ENCODE assay signal across 8 cellular contexts in genomic region chr17:17692353-17693252, GRCh38. TPM values are rescaled to one million over a fixed set of nuclear protein-coding genes. Genes with fewer than 3 reads are reported as not detected.
DNase-seq lines count a peak whose midpoint lies in the region; ATAC-seq and TF ChIP-seq lines count a peak whose summit lies in the region.

No MANE protein-coding gene starts in this region.

- peak overlapping the region; percentile 87 for H3K4me2 ChIP-seq in DOHH2 (ENCODE audit: low read length)

- no peaks in the 10 kb centered on the region for H3K27me3 Mint-ChIP-seq in osteocyte (ENCODE audit: unreplicated experiment)

- peak overlapping the region; percentile 99 for H3K27ac Mint-ChIP-seq in osteocyte (ENCODE audit: unreplicated experiment)

- H3K36me3 ChIP-seq in DOHH2 (ENCODE audit: control insufficient read depth, low read length) (0 out of 2 replicates have a peak, but pooled peaks cover 4% of the 10 kb centered on the region), NT2/D1 (ENCODE audit: insufficient read depth, insufficient read length, low read length) (no peaks in the 10 kb centered on the region)
- H3K36me3 ChIP-seq in effector memory CD4-positive, alpha-beta T cell (ENCODE audit: control insufficient read depth, insufficient read depth, low read length): no peaks in the 10 kb centered on the region

- peaks cover 98% of the 10 kb centered on the region for H3K79me2 ChIP-seq in DOHH2 (ENCODE audit: control insufficient read depth, low read length)

- H3K4me3 ChIP-seq in DOHH2 (ENCODE audit: low read length) (peak overlapping the region; percentile 80), NT2/D1 (ENCODE audit: insufficient read length, low read depth) (no peak overlapping the region)
- H3K4me3 ChIP-seq in effector memory CD4-positive, alpha-beta T cell (ENCODE audit: insufficient read depth, low read depth, low read length, poor library complexity, severe bottlenecking): no peak overlapping the region

- peaks cover 74% of the 10 kb centered on the region for H3K4me1 ChIP-seq in DOHH2 (ENCODE audit: control insufficient read depth, low read length)
- peaks cover 13% of the 10 kb centered on the region for H3K4me1 ChIP-seq in NT2/D1 (ENCODE audit: insufficient read depth, insufficient read length)
- peaks cover 26% of the 10 kb centered on the region for H3K4me1 ChIP-seq in effector memory CD4-positive, alpha-beta T cell (ENCODE audit: control insufficient read depth, insufficient read depth, low read length, poor library complexity, severe bottlenecking)

- DNase-seq in NT2/D1 (ENCODE audit: low read depth, low spot score) (no peak), osteocyte (ENCODE audit: extremely low spot score, unreplicated experiment) (no peak), pons (ENCODE audit: low spot score) (no peak), activated gamma-delta T cell (lab: John Stamatoyannopoulos, UW) (no peak)
- DNase-seq in effector memory CD4-positive, alpha-beta T cell: no peak

- peaks cover 74% of the 10 kb centered on the region for H3K4me1 Mint-ChIP-seq in osteocyte (ENCODE audit: unreplicated experiment)

- H3K36me3 Mint-ChIP-seq in osteocyte (ENCODE audit: unreplicated experiment): no peaks in the 10 kb centered on the region

- H3K27me3 ChIP-seq in DOHH2 (ENCODE audit: control insufficient read depth, low read length) (no peaks in the 10 kb centered on the region), NT2/D1 (ENCODE audit: insufficient read depth, insufficient read length) (peaks cover 48% of the 10 kb centered on the region)
- no peaks in the 10 kb centered on the region for H3K27me3 ChIP-seq in effector memory CD4-positive, alpha-beta T cell (replicated peaks; ENCODE audit: control insufficient read depth, insufficient read depth, low read length, poor library complexity, severe bottlenecking)

- no peaks in the 10 kb centered on the region for H3K9me3 ChIP-seq in DOHH2 (ENCODE audit: control insufficient read depth, insufficient read depth, low read length)
- no peaks in the 10 kb centered on the region for H3K9me3 ChIP-seq in NT2/D1 (ENCODE audit: insufficient read depth, low read length)
- H3K9me3 ChIP-seq in effector memory CD4-positive, alpha-beta T cell (ENCODE audit: control insufficient read depth, low read length): no peaks in the 10 kb centered on the region

- peak overlapping the region; percentile 80 for H3K9ac ChIP-seq in NT2/D1 (ENCODE audit: insufficient read length, low read depth)

- ATAC-seq in GM21526 (IDR thresholded peaks at IDR 0.05; ENCODE audit: low FRiP score, unreplicated experiment) (no peak), GM21423 (IDR thresholded peaks at IDR 0.05; ENCODE audit: unreplicated experiment) (no peak)

- no peak overlapping the region for H3K4me3 Mint-ChIP-seq in osteocyte (ENCODE audit: unreplicated experiment)

- H3K9me2 ChIP-seq in DOHH2 (replicated peaks; ENCODE audit: control insufficient read depth, low read length): no peaks in the 10 kb centered on the region

- peak overlapping the region; percentile 73 for H3K27ac ChIP-seq in DOHH2 (ENCODE audit: low read depth, low read length)
- H3K27ac ChIP-seq in effector memory CD4-positive, alpha-beta T cell (ENCODE audit: insufficient read depth, low read length, poor library complexity, severe bottlenecking): peak overlapping the region; percentile 86

- no peak for TF ChIP-seq CTCF in DOHH2 (IDR thresholded peaks at IDR 0.05; ENCODE audit: low read depth, low read length, poor library complexity, severe bottlenecking)
- TF ChIP-seq CTCF in osteocyte (IDR thresholded peaks at IDR 0.05): no peak

- H3K9me3 Mint-ChIP-seq in osteocyte (ENCODE audit: unreplicated experiment): no peaks in the 10 kb centered on the region

- H4K20me1 ChIP-seq in DOHH2 (ENCODE audit: control insufficient read depth, insufficient read depth, low read depth, low read length): peaks cover 27% of the 10 kb centered on the region; the same call in 1 of the 2 replicates

- H3F3A ChIP-seq in DOHH2 (ENCODE audit: control insufficient read depth, insufficient read depth): peaks cover 17% of the 10 kb centered on the region

RNA-seq across cellular contexts. Expression of gene RAI1, which starts 11.3 kb away (rescaled TPM):
- total RNA-seq in osteocyte: 40.0 and 40.1 TPM in 2 replicates
